Comparison of ENCODE assay signal across 1 cellular context in genomic region chr21:14979264-14979663, GRCh38.
A peak's percentile ranks its signal among the peaks of the same experiment; 100 is the strongest.
TF ChIP-seq lines count a peak whose summit lies in the region.

No MANE protein-coding gene starts in this region.

TF ChIP-seq in HepG2, 621 proteins besides CTCF, POLR2A, EP300 and RAD21 (continued from another document):
- TF ChIP-seq, protein P1, sequence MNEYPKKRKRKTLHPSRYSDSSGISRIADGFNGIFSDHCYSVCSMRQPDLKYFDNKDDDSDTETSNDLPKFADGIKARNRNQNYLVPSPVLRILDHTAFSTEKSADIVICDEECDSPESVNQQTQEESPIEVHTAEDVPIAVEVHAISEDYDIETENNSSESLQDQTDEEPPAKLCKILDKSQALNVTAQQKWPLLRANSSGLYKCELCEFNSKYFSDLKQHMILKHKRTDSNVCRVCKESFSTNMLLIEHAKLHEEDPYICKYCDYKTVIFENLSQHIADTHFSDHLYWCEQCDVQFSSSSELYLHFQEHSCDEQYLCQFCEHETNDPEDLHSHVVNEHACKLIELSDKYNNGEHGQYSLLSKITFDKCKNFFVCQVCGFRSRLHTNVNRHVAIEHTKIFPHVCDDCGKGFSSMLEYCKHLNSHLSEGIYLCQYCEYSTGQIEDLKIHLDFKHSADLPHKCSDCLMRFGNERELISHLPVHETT (CRISPR knock-in tag; conservative IDR thresholded peaks at IDR 0.05), result no peak
- TF ChIP-seq MTERF4 (CRISPR knock-in tag; IDR thresholded peaks at IDR 0.05), result no peak
- TF ChIP-seq, protein P2, sequence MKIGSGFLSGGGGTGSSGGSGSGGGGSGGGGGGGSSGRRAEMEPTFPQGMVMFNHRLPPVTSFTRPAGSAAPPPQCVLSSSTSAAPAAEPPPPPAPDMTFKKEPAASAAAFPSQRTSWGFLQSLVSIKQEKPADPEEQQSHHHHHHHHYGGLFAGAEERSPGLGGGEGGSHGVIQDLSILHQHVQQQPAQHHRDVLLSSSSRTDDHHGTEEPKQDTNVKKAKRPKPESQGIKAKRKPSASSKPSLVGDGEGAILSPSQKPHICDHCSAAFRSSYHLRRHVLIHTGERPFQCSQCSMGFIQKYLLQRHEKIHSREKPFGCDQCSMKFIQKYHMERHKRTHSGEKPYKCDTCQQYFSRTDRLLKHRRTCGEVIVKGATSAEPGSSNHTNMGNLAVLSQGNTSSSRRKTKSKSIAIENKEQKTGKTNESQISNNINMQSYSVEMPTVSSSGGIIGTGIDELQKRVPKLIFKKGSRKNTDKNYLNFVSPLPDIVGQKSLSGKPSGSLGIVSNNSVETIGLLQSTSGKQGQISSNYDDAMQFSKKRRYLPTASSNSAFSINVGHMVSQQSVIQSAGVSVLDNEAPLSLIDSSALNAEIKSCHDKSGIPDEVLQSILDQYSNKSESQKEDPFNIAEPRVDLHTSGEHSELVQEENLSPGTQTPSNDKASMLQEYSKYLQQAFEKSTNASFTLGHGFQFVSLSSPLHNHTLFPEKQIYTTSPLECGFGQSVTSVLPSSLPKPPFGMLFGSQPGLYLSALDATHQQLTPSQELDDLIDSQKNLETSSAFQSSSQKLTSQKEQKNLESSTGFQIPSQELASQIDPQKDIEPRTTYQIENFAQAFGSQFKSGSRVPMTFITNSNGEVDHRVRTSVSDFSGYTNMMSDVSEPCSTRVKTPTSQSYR (CRISPR knock-in tag; IDR thresholded peaks at IDR 0.05; ENCODE audit: borderline replicate concordance), result no peak
- no peak for TF ChIP-seq HNRNPL (IDR thresholded peaks at IDR 0.05; ENCODE audit: low read depth, low read length)
- TF ChIP-seq MED1 (CRISPR knock-in tag; IDR thresholded peaks at IDR 0.05), result no peak
- no peak for TF ChIP-seq RXRB (CRISPR knock-in tag; IDR thresholded peaks at IDR 0.05; ENCODE audit: borderline replicate concordance)
- TF ChIP-seq HNRNPK (IDR thresholded peaks at IDR 0.05; ENCODE audit: low read depth, low read length, poor library complexity, severe bottlenecking), result no peak
- TF ChIP-seq ZNF75D (CRISPR knock-in tag; IDR thresholded peaks at IDR 0.05; ENCODE audit: borderline replicate concordance), result no peak
- 0 out of 2 replicates have a peak, but pooled peaks have one; percentile 17 for TF ChIP-seq POLR2AphosphoS5 (IDR thresholded peaks at IDR 0.05; ENCODE audit: low read depth, low read length)
- TF ChIP-seq IRF2 (CRISPR knock-in tag; IDR thresholded peaks at IDR 0.05), result no peak
- TF ChIP-seq IRX3 (CRISPR knock-in tag; IDR thresholded peaks at IDR 0.05; ENCODE audit: borderline replicate concordance, low read depth), result no peak
- TF ChIP-seq, protein P3, sequence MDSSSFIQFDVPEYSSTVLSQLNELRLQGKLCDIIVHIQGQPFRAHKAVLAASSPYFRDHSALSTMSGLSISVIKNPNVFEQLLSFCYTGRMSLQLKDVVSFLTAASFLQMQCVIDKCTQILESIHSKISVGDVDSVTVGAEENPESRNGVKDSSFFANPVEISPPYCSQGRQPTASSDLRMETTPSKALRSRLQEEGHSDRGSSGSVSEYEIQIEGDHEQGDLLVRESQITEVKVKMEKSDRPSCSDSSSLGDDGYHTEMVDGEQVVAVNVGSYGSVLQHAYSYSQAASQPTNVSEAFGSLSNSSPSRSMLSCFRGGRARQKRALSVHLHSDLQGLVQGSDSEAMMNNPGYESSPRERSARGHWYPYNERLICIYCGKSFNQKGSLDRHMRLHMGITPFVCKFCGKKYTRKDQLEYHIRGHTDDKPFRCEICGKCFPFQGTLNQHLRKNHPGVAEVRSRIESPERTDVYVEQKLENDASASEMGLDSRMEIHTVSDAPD (CRISPR knock-in tag; IDR thresholded peaks at IDR 0.05), result no peak
- no peak for TF ChIP-seq PATZ1 (CRISPR knock-in tag; IDR thresholded peaks at IDR 0.05)
- no peak for TF ChIP-seq ZBTB8A (CRISPR knock-in tag; IDR thresholded peaks at IDR 0.05; ENCODE audit: borderline replicate concordance, low read depth)
- no peak for TF ChIP-seq HOXD1 (CRISPR knock-in tag; IDR thresholded peaks at IDR 0.05)
